Comparison of ENCODE assay signal across 1 cellular context in the genomic region with DNA sequence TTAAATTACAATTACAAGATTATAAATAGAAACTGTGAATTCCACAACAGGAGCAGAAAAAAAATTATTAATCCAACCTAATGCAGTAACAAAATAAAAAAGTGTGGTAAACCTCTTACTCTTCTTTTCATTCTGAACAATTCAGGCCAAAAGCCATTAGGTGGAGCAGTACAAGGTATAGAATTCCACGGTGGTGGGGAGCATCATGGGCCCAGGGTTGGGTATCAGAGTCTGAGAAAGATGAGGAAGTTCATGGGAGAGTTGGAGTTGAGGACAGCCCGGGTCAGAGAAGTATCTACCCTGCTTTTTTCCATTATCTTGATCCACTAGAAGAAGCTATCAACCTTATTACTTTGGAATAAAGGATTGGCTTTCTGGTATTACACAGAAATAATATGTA.
TF ChIP-seq lines count a peak whose summit lies in the region.

No MANE protein-coding gene starts in this region.

TF ChIP-seq in WTC11, 78 proteins besides CTCF, POLR2A, EP300 and RAD21 (continued from another document):
- TF ChIP-seq, protein P1, sequence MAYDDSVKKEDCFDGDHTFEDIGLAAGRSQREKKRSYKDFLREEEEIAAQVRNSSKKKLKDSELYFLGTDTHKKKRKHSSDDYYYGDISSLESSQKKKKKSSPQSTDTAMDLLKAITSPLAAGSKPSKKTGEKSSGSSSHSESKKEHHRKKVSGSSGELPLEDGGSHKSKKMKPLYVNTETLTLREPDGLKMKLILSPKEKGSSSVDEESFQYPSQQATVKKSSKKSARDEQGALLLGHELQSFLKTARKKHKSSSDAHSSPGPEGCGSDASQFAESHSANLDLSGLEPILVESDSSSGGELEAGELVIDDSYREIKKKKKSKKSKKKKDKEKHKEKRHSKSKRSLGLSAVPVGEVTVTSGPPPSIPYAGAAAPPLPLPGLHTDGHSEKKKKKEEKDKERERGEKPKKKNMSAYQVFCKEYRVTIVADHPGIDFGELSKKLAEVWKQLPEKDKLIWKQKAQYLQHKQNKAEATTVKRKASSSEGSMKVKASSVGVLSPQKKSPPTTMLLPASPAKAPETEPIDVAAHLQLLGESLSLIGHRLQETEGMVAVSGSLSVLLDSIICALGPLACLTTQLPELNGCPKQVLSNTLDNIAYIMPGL (CRISPR knock-in tag; IDR thresholded peaks at IDR 0.05), result no peak
